13 cellular contexts compared by ENCODE assay signal in the genomic region with DNA sequence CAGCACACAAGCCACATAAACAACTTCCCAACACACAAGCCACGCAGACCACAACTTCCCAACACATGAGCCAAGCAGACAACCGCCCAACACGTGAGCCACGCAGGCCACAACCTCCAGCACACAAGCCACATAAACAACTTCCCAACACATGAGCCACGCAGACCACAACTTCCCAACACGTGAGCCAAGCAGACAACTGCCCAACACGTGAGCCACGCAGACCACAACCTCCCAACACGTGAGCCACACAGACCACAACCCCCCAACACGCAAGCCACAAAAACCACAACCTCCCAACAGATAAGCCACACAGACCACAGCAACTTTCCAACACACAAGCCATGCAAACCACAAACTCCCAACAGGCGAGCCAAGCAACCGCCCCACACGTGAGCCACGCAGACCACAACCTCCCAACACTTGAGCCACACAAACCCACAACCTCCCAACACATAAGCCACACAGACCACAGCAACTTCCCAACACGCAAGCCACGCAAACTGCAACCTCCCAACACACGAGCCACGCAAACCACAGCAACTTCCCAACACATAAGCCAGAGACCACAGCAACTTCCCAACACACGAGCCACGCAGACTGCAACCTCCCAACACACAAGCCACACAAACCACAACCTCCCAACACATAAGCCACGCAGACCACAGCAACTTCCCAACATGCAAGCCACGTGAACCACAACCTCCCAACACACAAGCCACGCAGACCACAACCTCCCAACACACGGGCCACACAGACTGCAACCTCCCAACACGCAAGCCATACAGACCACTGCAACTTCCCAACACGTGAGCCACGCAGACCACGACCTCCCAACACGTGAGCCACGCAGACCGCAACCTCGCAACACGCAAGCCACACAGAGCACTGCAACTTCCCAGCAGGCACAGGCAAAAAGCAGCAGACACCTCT. TPM values are rescaled to one million over a fixed set of nuclear protein-coding genes. Genes with fewer than 3 reads are reported as not detected.
DNase-seq lines count a peak whose midpoint lies in the region; ATAC-seq, FAIRE-seq and TF ChIP-seq lines count a peak whose summit lies in the region.
"Had no signal": no experiment of that assay in that cellular context is flagged by ENCODE, and none has a peak within 500 bp of the region (broad histone marks: within the 10 kb centered on the region; RNA-seq: fewer than 3 reads in every experiment).

No MANE protein-coding gene starts in this region.

- H3K27me3 ChIP-seq in GM12878 (replicated peaks in 1 of 2; ENCODE audit: control insufficient read depth in 2 of 2, insufficient read depth in 2 of 2, low read length in 1 of 2) (no peaks in the 10 kb centered on the region), neuronal stem cell (ENCODE audit: control insufficient read depth in 3 of 3, insufficient read depth in 3 of 3, low read depth in 1 of 3, low read length in 3 of 3) (no peaks in the 10 kb centered on the region), thyroid gland (no peaks in the 10 kb centered on the region)
- H3K27me3 ChIP-seq: vagina had no signal

- no peak overlapping the region for H3K4me3 ChIP-seq in Jurkat, Clone E6-1 (ENCODE audit: low read length)
- H3K4me3 ChIP-seq in GM12878 (no peak overlapping the region), neuronal stem cell (ENCODE audit: low read length in 2 of 2) (no peak overlapping the region), thyroid gland (replicated peaks in 1 of 3) (no peak overlapping the region)
- H3K4me3 ChIP-seq: HAP-1, vagina had no signal

- WGBS in GM12878 (ENCODE audit: insufficient coverage, insufficient replicate concordance, low lambda C conversion rate, missing lambda C conversion rate): 85% methylated on average over 28 of the region's 33 CpGs
- no CpG with 5 or more reads among the region's 33 CpGs for WGBS in neuronal stem cell (ENCODE audit: extremely low coverage in 2 of 2, insufficient read length in 2 of 2, insufficient replicate concordance in 1 of 2), 2 donors
- WGBS in thyroid gland, 2 donors: 91 to 95% methylated on average over 33 of the region's 33 CpGs

- H3K23ac ChIP-seq in neuronal stem cell (ENCODE audit: low read depth, low read length, poor library complexity): peak overlapping the region; percentile 8

- RAD21 ChIA-PET in GM12878 (lab: Charles Lee; ENCODE audit: unreplicated experiment): no interaction called here

- no peak overlapping the region for H2AK5ac ChIP-seq in neuronal stem cell (ENCODE audit: low read depth, low read length)

- FAIRE-seq in GM12891 (lab: Jason Lieb, UNC) (no peak), GM12878 (lab: Jason Lieb, UNC) (no peak)

- H3K4me1 ChIP-seq in GM12878 (ENCODE audit: control insufficient read depth, insufficient read depth, low read length): no peaks in the 10 kb centered on the region
- H3K4me1 ChIP-seq in neuronal stem cell (ENCODE audit: control insufficient read depth in 2 of 2, insufficient read depth in 1 of 2, low read depth in 1 of 2, low read length in 2 of 2): no peaks in the 10 kb centered on the region
- H3K4me1 ChIP-seq in thyroid gland: no peaks in the 10 kb centered on the region
- H3K4me1 ChIP-seq: HAP-1, vagina had no signal

- H3K36me3 ChIP-seq in GM12878 (ENCODE audit: control insufficient read depth in 2 of 2, insufficient read depth in 2 of 2, low read length in 1 of 2): peaks cover 48 to 63% of the 10 kb centered on the region in 2 experiments
- peaks cover 68 to 79% of the 10 kb centered on the region in 2 donors for H3K36me3 ChIP-seq in neuronal stem cell (replicated peaks in 1 of 2; ENCODE audit: control insufficient read depth in 2 of 2, insufficient read depth in 2 of 2, low read length in 2 of 2)
- H3K36me3 ChIP-seq in thyroid gland: peaks cover 61 to 62% of the 10 kb centered on the region in 2 donors

- H3K9ac ChIP-seq in GM12878 (ENCODE audit: control insufficient read depth, insufficient read depth, low read length) (no peak overlapping the region), neuronal stem cell (ENCODE audit: low read depth, low read length, poor library complexity) (peak overlapping the region; percentile 60)

- in situ Hi-C loops in GM12878 (cut with MboI): no loop called here

- H3K79me2 ChIP-seq in GM12878 (ENCODE audit: control insufficient read depth, insufficient read depth, low read length): peaks cover 4% of the 10 kb centered on the region; the same call in 1 of the 2 replicates

- H2BK5ac ChIP-seq in neuronal stem cell (ENCODE audit: low read length): no peak overlapping the region

- ATAC-seq in GM12878: no peak
- ATAC-seq: sciatic nerve had no signal

- TF ChIP-seq POLR2A in GM12891 (IDR thresholded peaks at IDR 0.05; ENCODE audit: low read depth, low read length) (peak; percentile 66), GM12878 (IDR thresholded peaks at IDR 0.05; ENCODE audit: low read depth, low read length) (no peak; the same call in 1 of the 2 replicates), thyroid gland (IDR thresholded peaks at IDR 0.05) (no peak)

- H2BK120ac ChIP-seq in neuronal stem cell (ENCODE audit: low read depth, low read length): no peak overlapping the region

- CTCF ChIA-PET in GM12878 (lab: Yijun Ruan, JAX): no interaction called here

- H3K14ac ChIP-seq in neuronal stem cell (ENCODE audit: low read length): peak overlapping the region; percentile 65

- H2AFZ ChIP-seq in GM12878 (ENCODE audit: control insufficient read depth, low read depth, low read length): no peak overlapping the region
- no peak overlapping the region for H2AFZ ChIP-seq in neuronal stem cell (ENCODE audit: low read length)

- SMC1A ChIA-PET in GM12878 (lab: Charles Lee; ENCODE audit: uncharacterized antibody, unreplicated experiment): no interaction called here

- no peaks in the 10 kb centered on the region; the same call in 2 of the 3 replicates for H3K9me3 ChIP-seq in GM12878 (replicated peaks; ENCODE audit: control insufficient read depth, insufficient read depth, low read length)
- H3K9me3 ChIP-seq in neuronal stem cell (replicated peaks in 1 of 2; ENCODE audit: control insufficient read depth in 2 of 2, insufficient read depth in 1 of 2, low read depth in 1 of 2, low read length in 2 of 2): peaks cover 7 to 9% of the 10 kb centered on the region in 2 donors
- no peaks in the 10 kb centered on the region for H3K9me3 ChIP-seq in thyroid gland
- H3K9me3 ChIP-seq: HAP-1, vagina had no signal

- peaks cover 20% of the 10 kb centered on the region for H3K79me1 ChIP-seq in neuronal stem cell (ENCODE audit: low read depth, low read length)

- H2BK12ac ChIP-seq in neuronal stem cell (ENCODE audit: low read length): peak overlapping the region; percentile 64

- H3K4ac ChIP-seq in neuronal stem cell (ENCODE audit: low read length): no peak overlapping the region

- TF ChIP-seq EP300 in GM12878 (IDR thresholded peaks at IDR 0.05; ENCODE audit: borderline replicate concordance in 1 of 2, control insufficient read depth in 1 of 2, low read depth in 2 of 2, low read length in 2 of 2): no peak

- no peak for TF ChIP-seq RAD21 in GM12878 (IDR thresholded peaks at IDR 0.05; ENCODE audit: insufficient read depth, low read depth, low read length)

- BruUV-seq in GM12878 (replicated peaks; lab: Mats Ljungman, UMichigan): no TSS peak

- no peak for TF ChIP-seq CTCF in GM12878 (IDR thresholded peaks at IDR 0.05 in 2 of 3, conservative IDR thresholded peaks at IDR 0.05 in 1 of 3; ENCODE audit: control insufficient read depth in 2 of 3, extremely low read depth in 1 of 3, insufficient read depth in 1 of 3, low read depth in 3 of 3, low read length in 3 of 3)
- TF ChIP-seq CTCF in thyroid gland (IDR thresholded peaks at IDR 0.05): no peak

- POLR2A ChIA-PET in GM12878 (lab: Charles Lee): no interaction called here

- H4K8ac ChIP-seq in neuronal stem cell (ENCODE audit: low read depth, low read length): no peak overlapping the region

- intact Hi-C loops in GM12878 (cut with micrococcal nuclease; ENCODE audit: unreplicated experiment) (no loop called here), thyroid gland (cut with DNase I) (no loop called here)

- H3K4me2 ChIP-seq in GM12878 (ENCODE audit: control insufficient read depth, insufficient read depth) (no peak overlapping the region), neuronal stem cell (ENCODE audit: insufficient read depth, low read length, poor library complexity, severe bottlenecking) (no peak overlapping the region)

- H4K91ac ChIP-seq in neuronal stem cell (ENCODE audit: low read depth, low read length, poor library complexity): no peak overlapping the region

- H2BK15ac ChIP-seq in neuronal stem cell (ENCODE audit: low read length): no peak overlapping the region

- H4K20me1 ChIP-seq in GM12878 (ENCODE audit: control insufficient read depth, insufficient read depth): peaks cover 5% of the 10 kb centered on the region; the same call in 1 of the 2 replicates

- DNase-seq in GM12891 (ENCODE audit: insufficient read length, low spot score) (no peak), GM12878 (ENCODE audit: low read depth, low spot score) (no peak), neuronal stem cell (ENCODE audit: low spot score) (no peak), thyroid gland (no peak)
- DNase-seq in Jurkat, Clone E6-1 (ENCODE audit: low read depth, low spot score): peak; percentile 37
- DNase-seq in stimulated activated naive CD4-positive, alpha-beta T cell (lab: John Stamatoyannopoulos, UW): no peak
- DNase-seq in activated effector memory CD4-positive, alpha-beta T cell treated with anti-CD3 and anti-CD28 coated beads, Interleukin-2, amount 50 U/mL, for 16 hours: no peak
- DNase-seq: DMS79; NCI-H1105; stimulated activated CD4-positive, alpha-beta T cell treated with anti-CD3 and anti-CD28 coated beads, Interleukin-4, amount 100 ng/mL, for 24 hours had no signal

- no peak overlapping the region for H3K18ac ChIP-seq in neuronal stem cell (ENCODE audit: low read length)

- no peak overlapping the region for H3K27ac ChIP-seq in GM12878 (ENCODE audit: control insufficient read depth, insufficient read depth)
- no peak overlapping the region for H3K27ac ChIP-seq in neuronal stem cell (replicated peaks; ENCODE audit: low read length)
- H3K27ac ChIP-seq in thyroid gland: no peak overlapping the region
- H3K27ac ChIP-seq: vagina had no signal

RNA-seq across cellular contexts. Expression of gene BRD9, which starts 10.1 kb away (rescaled TPM):
- 27.5 TPM for polyA plus RNA-seq in GM12891 (2012; ENCODE audit: low read depth, missing spikeins)
- 98.8 TPM for polyA plus RNA-seq in Jurkat, Clone E6-1 (2012; ENCODE audit: insufficient read depth, insufficient read length)
- total RNA-seq in GM12878 (2013; cell fraction: nucleolus; rRNA removed): 134 and 146 TPM in 2 replicates
- total RNA-seq in GM12878 (2014; rRNA removed): 41.5 and 41.9 TPM in 2 replicates
- total RNA-seq in GM12878 (2014; rRNA removed; fragmentation: Illumina TruSeq; extraction: Trizol): 27.8 and 28.9 TPM in 2 replicates
- total RNA-seq in GM12878 (2021): 44.5 and 48.6 TPM in 2 replicates
- 19.5 TPM for polyA plus RNA-seq in GM12878 (2011; ENCODE audit: low read depth)
- 9.6 and 13.1 TPM in 2 replicates for polyA plus RNA-seq in GM12878 (2011; rRNA removed)
- 14.2 and 15.7 TPM in 2 replicates for polyA plus RNA-seq in GM12878 (2011; cell fraction: cytosol; rRNA removed)
- 99.1 and 133 TPM in 2 replicates for polyA plus RNA-seq in GM12878 (2011; cell fraction: nucleus; rRNA removed)
- polyA plus RNA-seq in GM12878 (2012): 28.2 and 28.8 TPM in 2 replicates
- polyA plus RNA-seq in GM12878 (2014; fragmentation: Illumina TruSeq; extraction: Trizol): 35.9 and 37.5 TPM in 2 replicates
- polyA plus RNA-seq in GM12878 (2014; fragmentation: Nextera tagmentation; extraction: Ambion mirVana): 1 to 10 TPM; 2.0 to 4.7 TPM
- 40.7 and 46.2 TPM in 2 replicates for polyA plus RNA-seq in GM12878 (2014; rRNA removed)
- 10 to 100 TPM; 29.1 to 35.7 TPM for polyA plus RNA-seq in GM12878 (2016; fragmentation: Nextera tagmentation; extraction: Ambion mirVana)
- 20.3 and 22.2 TPM in 2 replicates for polyA minus RNA-seq in GM12878 (2011; rRNA and poly(A)+ RNA removed)
- polyA minus RNA-seq in GM12878 (2011; cell fraction: cytosol; rRNA and poly(A)+ RNA removed): 7.1 and 7.3 TPM in 2 replicates
- 33.6 and 52.0 TPM in 2 replicates for polyA minus RNA-seq in GM12878 (2011; cell fraction: nucleus; rRNA and poly(A)+ RNA removed)
- 31.5 TPM for polyA plus RNA-seq in neuronal stem cell (2013, experiment 1 of 2)
- polyA plus RNA-seq in neuronal stem cell (2013, experiment 2 of 2): 31.0 TPM
- 10 to 100 TPM; 19.6 to 29.9 (median 25.2) TPM for total RNA-seq in thyroid gland

RNA-seq across cellular contexts. Expression of gene TRIP13, which starts 10.2 kb away (rescaled TPM):
- polyA plus RNA-seq in GM12891 (2012; ENCODE audit: low read depth, missing spikeins): 11.4 TPM
- polyA plus RNA-seq in Jurkat, Clone E6-1 (2012; ENCODE audit: insufficient read depth, insufficient read length): 153 TPM
- 11.4 and 15.2 TPM in 2 replicates for total RNA-seq in GM12878 (2013; cell fraction: nucleolus; rRNA removed)
- total RNA-seq in GM12878 (2014; rRNA removed): 32.9 and 33.0 TPM in 2 replicates
- total RNA-seq in GM12878 (2014; rRNA removed; fragmentation: Illumina TruSeq; extraction: Trizol): 23.9 and 25.0 TPM in 2 replicates
- total RNA-seq in GM12878 (2021): 21.9 and 27.9 TPM in 2 replicates
- polyA plus RNA-seq in GM12878 (2011; ENCODE audit: low read depth): 7.7 TPM
- 37.6 and 40.8 TPM in 2 replicates for polyA plus RNA-seq in GM12878 (2011; rRNA removed)
- 22.8 and 25.4 TPM in 2 replicates for polyA plus RNA-seq in GM12878 (2011; cell fraction: cytosol; rRNA removed)
- 33.0 and 37.2 TPM in 2 replicates for polyA plus RNA-seq in GM12878 (2011; cell fraction: nucleus; rRNA removed)
- 9.8 and 10.6 TPM in 2 replicates for polyA plus RNA-seq in GM12878 (2012)
- 31.6 and 32.5 TPM in 2 replicates for polyA plus RNA-seq in GM12878 (2014; fragmentation: Illumina TruSeq; extraction: Trizol)
- polyA plus RNA-seq in GM12878 (2014; fragmentation: Nextera tagmentation; extraction: Ambion mirVana): 10 to 100 TPM; 15.1 to 20.5 TPM
- polyA plus RNA-seq in GM12878 (2014; rRNA removed): 32.7 and 36.4 TPM in 2 replicates
- 10 to 100 TPM; 62.3 to 64.9 TPM for polyA plus RNA-seq in GM12878 (2016; fragmentation: Nextera tagmentation; extraction: Ambion mirVana)
- polyA minus RNA-seq in GM12878 (2011; rRNA and poly(A)+ RNA removed): 17.2 and 23.7 TPM in 2 replicates
- polyA minus RNA-seq in GM12878 (2011; cell fraction: cytosol; rRNA and poly(A)+ RNA removed): 10.9 and 16.4 TPM in 2 replicates
- 6.8 and 9.8 TPM in 2 replicates for polyA minus RNA-seq in GM12878 (2011; cell fraction: nucleus; rRNA and poly(A)+ RNA removed)
- polyA plus RNA-seq in neuronal stem cell (2013, experiment 1 of 2): 24.6 TPM
- 25.7 TPM for polyA plus RNA-seq in neuronal stem cell (2013, experiment 2 of 2)
- total RNA-seq in thyroid gland: 1 to 10 TPM in 3 of 4 donors, not detected in 1; 1.1 to 1.7 (median 1.3) TPM

RNA-seq across cellular contexts. Expression of gene ZDHHC11, which starts 31.7 kb away (rescaled TPM):
- polyA plus RNA-seq in GM12891 (2012; ENCODE audit: low read depth, missing spikeins): 2.3 TPM
- polyA plus RNA-seq in Jurkat, Clone E6-1 (2012; ENCODE audit: insufficient read depth, insufficient read length): 4.1 TPM
- total RNA-seq in GM12878 (2013; cell fraction: nucleolus; rRNA removed): 17.0 and 18.9 TPM in 2 replicates
- 0.11 and 0.60 TPM in 2 replicates for total RNA-seq in GM12878 (2014; rRNA removed)
- 0.13 and 0.23 TPM in 2 replicates for total RNA-seq in GM12878 (2014; rRNA removed; fragmentation: Illumina TruSeq; extraction: Trizol)
- total RNA-seq in GM12878 (2021): 0.61 and 1.4 TPM in 2 replicates
- polyA plus RNA-seq in GM12878 (2011; ENCODE audit: low read depth): 1.1 TPM
- 0.14 and 0.35 TPM in 2 replicates for polyA plus RNA-seq in GM12878 (2011; rRNA removed)
- 0.75 and 0.90 TPM in 2 replicates for polyA plus RNA-seq in GM12878 (2011; cell fraction: cytosol; rRNA removed)
- 10.7 and 12.7 TPM in 2 replicates for polyA plus RNA-seq in GM12878 (2011; cell fraction: nucleus; rRNA removed)
- polyA plus RNA-seq in GM12878 (2012): 1.2 and 2.1 TPM in 2 replicates
- polyA plus RNA-seq in GM12878 (2014; fragmentation: Illumina TruSeq; extraction: Trizol): 0.13 and 1.3 TPM in 2 replicates
- polyA plus RNA-seq in GM12878 (2014; fragmentation: Nextera tagmentation; extraction: Ambion mirVana): under 1 TPM; 0.04 to 0.19 TPM
- 0.32 and 0.55 TPM in 2 replicates for polyA plus RNA-seq in GM12878 (2014; rRNA removed)
- polyA plus RNA-seq in GM12878 (2016; fragmentation: Nextera tagmentation; extraction: Ambion mirVana): under 1 TPM; 0.28 to 0.43 TPM
- 0.51 and 1.4 TPM in 2 replicates for polyA minus RNA-seq in GM12878 (2011; rRNA and poly(A)+ RNA removed)
- polyA minus RNA-seq in GM12878 (2011; cell fraction: cytosol; rRNA and poly(A)+ RNA removed): 0.62 TPM in 1 of 2 replicates, not detected in the other
- polyA minus RNA-seq in GM12878 (2011; cell fraction: nucleus; rRNA and poly(A)+ RNA removed): 3.2 and 3.3 TPM in 2 replicates
- polyA plus RNA-seq in neuronal stem cell (2013, experiment 1 of 2): 6.4 TPM
- 6.7 TPM for polyA plus RNA-seq in neuronal stem cell (2013, experiment 2 of 2)
- total RNA-seq in thyroid gland: 1 to 10 TPM in 3 of 4 donors, under 1 TPM in 1; 0.54 to 5.3 (median 2.8) TPM

Comparison
In these comparisons a context has a peak if more than half of its experiments do, and no peak if none do; other contexts are left out.
1. RNA of gene TRIP13, which starts 10.2 kb away (total RNA-seq): 11.4 to 33.0 TPM in GM12878; 1.1 to 1.7 TPM in thyroid gland; every median in the first group is over 4 times any median in the second.